In genomic region chr21:38072489-38072888, GRCh38 we compare ENCODE assay signal across 1 cellular context.
TF ChIP-seq lines count a peak whose summit lies in the region.

No MANE protein-coding gene starts in this region.

TF ChIP-seq in WTC11, 78 proteins besides CTCF, POLR2A, EP300 and RAD21 (continued from another document):
- no peak for TF ChIP-seq PRDM15 (CRISPR knock-in tag; IDR thresholded peaks at IDR 0.05)
- TF ChIP-seq JAZF1 (CRISPR knock-in tag; IDR thresholded peaks at IDR 0.05), result no peak
- TF ChIP-seq E2F1 (CRISPR knock-in tag; IDR thresholded peaks at IDR 0.05), result no peak
- no peak for TF ChIP-seq SMAD3 (CRISPR knock-in tag; IDR thresholded peaks at IDR 0.05; ENCODE audit: borderline replicate concordance)
- TF ChIP-seq ZBTB21 (CRISPR knock-in tag; IDR thresholded peaks at IDR 0.05; ENCODE audit: borderline replicate concordance), result no peak
- no peak for TF ChIP-seq FOXP4 (CRISPR knock-in tag; IDR thresholded peaks at IDR 0.05)
- no peak for TF ChIP-seq IRF2 (CRISPR knock-in tag; IDR thresholded peaks at IDR 0.05; ENCODE audit: borderline replicate concordance, low read depth)
- no peak for TF ChIP-seq ZNF671 (CRISPR knock-in tag; IDR thresholded peaks at IDR 0.05)
- TF ChIP-seq CDX4 (CRISPR knock-in tag; IDR thresholded peaks at IDR 0.05; ENCODE audit: borderline replicate concordance), result no peak
- no peak for TF ChIP-seq GABPB1 (CRISPR knock-in tag; IDR thresholded peaks at IDR 0.05)
- TF ChIP-seq STAT6 (CRISPR knock-in tag; conservative IDR thresholded peaks at IDR 0.05; ENCODE audit: low read depth), result no peak
- TF ChIP-seq ZMAT4 (CRISPR knock-in tag; IDR thresholded peaks at IDR 0.05), result no peak
- TF ChIP-seq AFF4 (CRISPR knock-in tag; IDR thresholded peaks at IDR 0.05; ENCODE audit: borderline replicate concordance), result no peak
- no peak for TF ChIP-seq FOXJ3 (CRISPR knock-in tag; IDR thresholded peaks at IDR 0.05; ENCODE audit: borderline replicate concordance)
- no peak for TF ChIP-seq ZNF121 (CRISPR knock-in tag; IDR thresholded peaks at IDR 0.05)
